ENCODE assay signal across 1 cellular context in the genomic region with DNA sequence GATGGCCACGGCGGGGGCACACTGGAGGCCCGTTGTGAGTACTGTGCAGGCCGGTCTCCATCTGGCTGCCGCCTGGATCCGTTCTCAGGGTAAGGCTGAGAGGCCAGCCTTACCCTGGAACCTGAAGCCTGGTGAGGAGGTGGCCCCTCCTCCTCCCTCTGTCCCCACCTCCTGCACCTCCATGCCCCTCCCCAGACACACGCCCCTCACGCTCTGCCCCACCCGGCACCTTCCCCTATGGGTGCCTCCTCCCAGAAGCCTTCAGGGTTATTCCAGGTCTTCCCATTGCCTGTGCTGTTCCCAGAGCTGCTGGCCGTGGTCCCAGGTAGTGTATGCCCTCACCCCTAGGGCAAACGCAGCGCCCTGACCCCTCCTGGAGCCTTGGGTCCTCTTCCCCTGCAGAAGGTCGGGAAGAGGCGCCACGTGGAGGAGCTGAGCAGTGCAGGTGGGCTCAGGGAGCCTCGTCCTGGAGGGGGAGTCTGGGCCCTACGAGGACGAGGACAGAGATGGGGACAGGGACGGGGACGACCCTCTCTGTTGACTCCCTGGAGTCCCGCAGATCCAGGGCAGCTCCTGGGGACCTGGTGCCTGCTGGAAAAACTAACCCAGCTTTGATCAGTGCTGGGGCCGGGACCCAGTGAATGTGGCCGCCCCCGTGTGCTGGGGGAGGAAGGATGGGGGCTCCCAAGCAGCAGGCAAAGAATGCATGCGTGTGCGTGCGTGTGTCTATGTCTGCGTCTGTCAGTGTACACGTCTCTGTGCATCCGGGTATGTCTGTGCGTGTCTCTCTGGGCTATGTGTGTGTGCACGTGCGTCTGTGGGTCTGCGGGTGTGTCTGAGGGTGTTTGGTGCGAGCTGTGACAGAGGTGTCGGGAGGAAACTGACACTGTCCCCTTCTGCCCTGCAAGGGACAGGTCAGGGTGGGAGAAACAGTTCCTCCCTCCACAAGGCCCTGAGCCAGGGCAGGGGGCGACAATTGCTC.
A peak's percentile ranks its signal among the peaks of the same experiment; 100 is the strongest.
TF ChIP-seq lines count a peak whose summit lies in the region.

No MANE protein-coding gene starts in this region.

TF ChIP-seq in HepG2, 621 proteins besides CTCF, POLR2A, EP300 and RAD21 (continued from another document):
- TF ChIP-seq, protein P1, sequence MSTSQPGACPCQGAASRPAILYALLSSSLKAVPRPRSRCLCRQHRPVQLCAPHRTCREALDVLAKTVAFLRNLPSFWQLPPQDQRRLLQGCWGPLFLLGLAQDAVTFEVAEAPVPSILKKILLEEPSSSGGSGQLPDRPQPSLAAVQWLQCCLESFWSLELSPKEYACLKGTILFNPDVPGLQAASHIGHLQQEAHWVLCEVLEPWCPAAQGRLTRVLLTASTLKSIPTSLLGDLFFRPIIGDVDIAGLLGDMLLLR (CRISPR knock-in tag; IDR thresholded peaks at IDR 0.05), result peak; percentile 69; the same call in 1 of the 2 replicates
- TF ChIP-seq RFXANK (CRISPR knock-in tag; IDR thresholded peaks at IDR 0.05) (no peak), ZNF24 (IDR thresholded peaks at IDR 0.05) (no peak), IKZF4 (CRISPR knock-in tag; IDR thresholded peaks at IDR 0.05; ENCODE audit: borderline replicate concordance, low read depth, not compliant biosample characterization) (peak; percentile 10), ZMAT3 (CRISPR knock-in tag; conservative IDR thresholded peaks at IDR 0.05) (0 out of 2 replicates have a peak, but pooled peaks have one; percentile 47), KDM5B (CRISPR knock-in tag; IDR thresholded peaks at IDR 0.05; ENCODE audit: borderline replicate concordance) (peak; percentile 66; the same call in 1 of the 2 replicates), ZNF776 (CRISPR knock-in tag; IDR thresholded peaks at IDR 0.05) (0 out of 2 replicates have a peak, but pooled peaks have one; percentile 83), BORCS8-MEF2B (CRISPR knock-in tag; IDR thresholded peaks at IDR 0.05) (0 out of 2 replicates have a peak, but pooled peaks have one; percentile 6), MYC (CRISPR knock-in tag; IDR thresholded peaks at IDR 0.05; ENCODE audit: borderline replicate concordance) (peak; percentile 33; the same call in 1 of the 2 replicates), NRL (CRISPR knock-in tag; IDR thresholded peaks at IDR 0.05; ENCODE audit: borderline replicate concordance) (no peak), ZFP36L2 (CRISPR knock-in tag; IDR thresholded peaks at IDR 0.05) (no peak), EED (CRISPR knock-in tag; IDR thresholded peaks at IDR 0.05) (0 out of 2 replicates have a peak, but pooled peaks have one; percentile 18), MED1 (CRISPR knock-in tag; IDR thresholded peaks at IDR 0.05) (no peak), ZNF567 (CRISPR knock-in tag; IDR thresholded peaks at IDR 0.05; ENCODE audit: borderline replicate concordance) (0 out of 2 replicates have a peak, but pooled peaks have one; percentile 46), DMAP1 (CRISPR knock-in tag; IDR thresholded peaks at IDR 0.05) (0 out of 2 replicates have a peak, but pooled peaks have one; percentile 21), SOX6 (IDR thresholded peaks at IDR 0.05) (no peak), SOX6 (CRISPR knock-in tag; IDR thresholded peaks at IDR 0.05) (0 out of 2 replicates have a peak, but pooled peaks have one; percentile 20), HES4 (CRISPR knock-in tag; IDR thresholded peaks at IDR 0.05; ENCODE audit: borderline replicate concordance) (0 out of 2 replicates have a peak, but pooled peaks have one; percentile 16), BHLHE40 (IDR thresholded peaks at IDR 0.05; ENCODE audit: low read length) (peak; percentile 49; the same call in 1 of the 2 replicates), MED13 (CRISPR knock-in tag; IDR thresholded peaks at IDR 0.05) (0 out of 2 replicates have a peak, but pooled peaks have one; percentile 35)
- TF ChIP-seq, protein P2, sequence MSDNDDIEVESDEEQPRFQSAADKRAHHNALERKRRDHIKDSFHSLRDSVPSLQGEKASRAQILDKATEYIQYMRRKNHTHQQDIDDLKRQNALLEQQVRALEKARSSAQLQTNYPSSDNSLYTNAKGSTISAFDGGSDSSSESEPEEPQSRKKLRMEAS (IDR thresholded peaks at IDR 0.05), result peak; percentile 86
- TF ChIP-seq, protein P3, sequence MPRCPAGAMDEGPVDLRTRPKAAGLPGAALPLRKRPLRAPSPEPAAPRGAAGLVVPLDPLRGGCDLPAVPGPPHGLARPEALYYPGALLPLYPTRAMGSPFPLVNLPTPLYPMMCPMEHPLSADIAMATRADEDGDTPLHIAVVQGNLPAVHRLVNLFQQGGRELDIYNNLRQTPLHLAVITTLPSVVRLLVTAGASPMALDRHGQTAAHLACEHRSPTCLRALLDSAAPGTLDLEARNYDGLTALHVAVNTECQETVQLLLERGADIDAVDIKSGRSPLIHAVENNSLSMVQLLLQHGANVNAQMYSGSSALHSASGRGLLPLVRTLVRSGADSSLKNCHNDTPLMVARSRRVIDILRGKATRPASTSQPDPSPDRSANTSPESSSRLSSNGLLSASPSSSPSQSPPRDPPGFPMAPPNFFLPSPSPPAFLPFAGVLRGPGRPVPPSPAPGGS (CRISPR knock-in tag; IDR thresholded peaks at IDR 0.05), result 0 out of 2 replicates have a peak, but pooled peaks have one; percentile 2
- TF ChIP-seq, protein P4, sequence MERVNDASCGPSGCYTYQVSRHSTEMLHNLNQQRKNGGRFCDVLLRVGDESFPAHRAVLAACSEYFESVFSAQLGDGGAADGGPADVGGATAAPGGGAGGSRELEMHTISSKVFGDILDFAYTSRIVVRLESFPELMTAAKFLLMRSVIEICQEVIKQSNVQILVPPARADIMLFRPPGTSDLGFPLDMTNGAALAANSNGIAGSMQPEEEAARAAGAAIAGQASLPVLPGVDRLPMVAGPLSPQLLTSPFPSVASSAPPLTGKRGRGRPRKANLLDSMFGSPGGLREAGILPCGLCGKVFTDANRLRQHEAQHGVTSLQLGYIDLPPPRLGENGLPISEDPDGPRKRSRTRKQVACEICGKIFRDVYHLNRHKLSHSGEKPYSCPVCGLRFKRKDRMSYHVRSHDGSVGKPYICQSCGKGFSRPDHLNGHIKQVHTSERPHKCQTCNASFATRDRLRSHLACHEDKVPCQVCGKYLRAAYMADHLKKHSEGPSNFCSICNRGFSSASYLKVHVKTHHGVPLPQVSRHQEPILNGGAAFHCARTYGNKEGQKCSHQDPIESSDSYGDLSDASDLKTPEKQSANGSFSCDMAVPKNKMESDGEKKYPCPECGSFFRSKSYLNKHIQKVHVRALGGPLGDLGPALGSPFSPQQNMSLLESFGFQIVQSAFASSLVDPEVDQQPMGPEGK (CRISPR knock-in tag; IDR thresholded peaks at IDR 0.05), result 0 out of 2 replicates have a peak, but pooled peaks have one; percentile 23
- TF ChIP-seq, protein P5, sequence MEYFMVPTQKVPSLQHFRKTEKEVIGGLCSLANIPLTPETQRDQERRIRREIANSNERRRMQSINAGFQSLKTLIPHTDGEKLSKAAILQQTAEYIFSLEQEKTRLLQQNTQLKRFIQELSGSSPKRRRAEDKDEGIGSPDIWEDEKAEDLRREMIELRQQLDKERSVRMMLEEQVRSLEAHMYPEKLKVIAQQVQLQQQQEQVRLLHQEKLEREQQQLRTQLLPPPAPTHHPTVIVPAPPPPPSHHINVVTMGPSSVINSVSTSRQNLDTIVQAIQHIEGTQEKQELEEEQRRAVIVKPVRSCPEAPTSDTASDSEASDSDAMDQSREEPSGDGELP (IDR thresholded peaks at IDR 0.05; ENCODE audit: borderline replicate concordance, low read depth), result no peak
- TF ChIP-seq, protein P6, sequence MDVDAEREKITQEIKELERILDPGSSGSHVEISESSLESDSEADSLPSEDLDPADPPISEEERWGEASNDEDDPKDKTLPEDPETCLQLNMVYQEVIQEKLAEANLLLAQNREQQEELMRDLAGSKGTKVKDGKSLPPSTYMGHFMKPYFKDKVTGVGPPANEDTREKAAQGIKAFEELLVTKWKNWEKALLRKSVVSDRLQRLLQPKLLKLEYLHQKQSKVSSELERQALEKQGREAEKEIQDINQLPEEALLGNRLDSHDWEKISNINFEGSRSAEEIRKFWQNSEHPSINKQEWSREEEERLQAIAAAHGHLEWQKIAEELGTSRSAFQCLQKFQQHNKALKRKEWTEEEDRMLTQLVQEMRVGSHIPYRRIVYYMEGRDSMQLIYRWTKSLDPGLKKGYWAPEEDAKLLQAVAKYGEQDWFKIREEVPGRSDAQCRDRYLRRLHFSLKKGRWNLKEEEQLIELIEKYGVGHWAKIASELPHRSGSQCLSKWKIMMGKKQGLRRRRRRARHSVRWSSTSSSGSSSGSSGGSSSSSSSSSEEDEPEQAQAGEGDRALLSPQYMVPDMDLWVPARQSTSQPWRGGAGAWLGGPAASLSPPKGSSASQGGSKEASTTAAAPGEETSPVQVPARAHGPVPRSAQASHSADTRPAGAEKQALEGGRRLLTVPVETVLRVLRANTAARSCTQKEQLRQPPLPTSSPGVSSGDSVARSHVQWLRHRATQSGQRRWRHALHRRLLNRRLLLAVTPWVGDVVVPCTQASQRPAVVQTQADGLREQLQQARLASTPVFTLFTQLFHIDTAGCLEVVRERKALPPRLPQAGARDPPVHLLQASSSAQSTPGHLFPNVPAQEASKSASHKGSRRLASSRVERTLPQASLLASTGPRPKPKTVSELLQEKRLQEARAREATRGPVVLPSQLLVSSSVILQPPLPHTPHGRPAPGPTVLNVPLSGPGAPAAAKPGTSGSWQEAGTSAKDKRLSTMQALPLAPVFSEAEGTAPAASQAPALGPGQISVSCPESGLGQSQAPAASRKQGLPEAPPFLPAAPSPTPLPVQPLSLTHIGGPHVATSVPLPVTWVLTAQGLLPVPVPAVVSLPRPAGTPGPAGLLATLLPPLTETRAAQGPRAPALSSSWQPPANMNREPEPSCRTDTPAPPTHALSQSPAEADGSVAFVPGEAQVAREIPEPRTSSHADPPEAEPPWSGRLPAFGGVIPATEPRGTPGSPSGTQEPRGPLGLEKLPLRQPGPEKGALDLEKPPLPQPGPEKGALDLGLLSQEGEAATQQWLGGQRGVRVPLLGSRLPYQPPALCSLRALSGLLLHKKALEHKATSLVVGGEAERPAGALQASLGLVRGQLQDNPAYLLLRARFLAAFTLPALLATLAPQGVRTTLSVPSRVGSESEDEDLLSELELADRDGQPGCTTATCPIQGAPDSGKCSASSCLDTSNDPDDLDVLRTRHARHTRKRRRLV (CRISPR knock-in tag; IDR thresholded peaks at IDR 0.05), result 0 out of 2 replicates have a peak, but pooled peaks have one; percentile 42
